2 cellular contexts compared by ENCODE assay signal in the genomic region with DNA sequence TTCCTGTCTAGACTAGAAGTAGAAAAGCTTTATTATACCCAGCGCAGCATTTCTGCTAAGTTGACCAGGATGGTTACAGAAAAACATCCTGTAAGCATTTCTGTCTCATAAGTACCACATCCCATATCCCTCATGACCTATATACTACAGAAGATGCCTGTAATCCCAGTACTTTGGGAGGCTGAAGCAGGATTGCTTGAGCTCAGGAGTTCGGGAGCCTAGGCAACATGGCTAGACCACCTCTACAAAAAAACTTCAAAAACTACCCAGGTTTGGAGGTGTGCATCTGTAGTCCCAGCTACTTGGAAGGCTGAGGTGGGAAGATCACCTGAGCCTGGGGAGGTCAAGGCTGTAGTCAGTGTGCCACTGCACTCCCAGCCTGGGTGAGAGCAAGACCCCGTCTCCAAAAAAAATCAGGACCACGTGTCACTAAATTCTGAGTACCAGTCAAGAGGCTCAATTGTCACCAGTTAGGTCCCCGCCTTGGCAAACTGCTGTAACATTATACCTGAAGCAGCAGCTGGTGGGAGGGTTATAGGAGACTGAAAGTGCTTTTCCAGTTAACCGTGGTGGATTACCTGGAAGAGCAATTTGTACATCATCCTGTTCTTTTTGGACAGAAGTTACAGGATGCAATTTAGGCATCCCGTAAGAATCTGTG.
A peak's percentile ranks its signal among the peaks of the same experiment; 100 is the strongest.
TF ChIP-seq lines count a peak whose summit lies in the region.

No MANE protein-coding gene starts in this region.

TF ChIP-seq in GM23338, 12 proteins besides CTCF, POLR2A, EP300 and RAD21:
- TF ChIP-seq CREB1 (CRISPR knock-in tag; IDR thresholded peaks at IDR 0.05; ENCODE audit: low read depth) = no peak
- 0 out of 2 replicates have a peak, but pooled peaks have one; percentile 28 for TF ChIP-seq POLR2AphosphoS5 (IDR thresholded peaks at IDR 0.05; ENCODE audit: low read depth)

TF ChIP-seq in WTC11, 78 proteins besides CTCF, POLR2A, EP300 and RAD21:
- TF ChIP-seq ATF3 (CRISPR knock-in tag; conservative IDR thresholded peaks at IDR 0.05) (no peak), ZNF416 (CRISPR knock-in tag; IDR thresholded peaks at IDR 0.05) (peak; percentile 31; the same call in 1 of the 2 replicates), ZNF281 (CRISPR knock-in tag; IDR thresholded peaks at IDR 0.05) (no peak), CBFB (CRISPR knock-in tag; IDR thresholded peaks at IDR 0.05; ENCODE audit: low read depth) (no peak), ZNF138 (CRISPR knock-in tag; conservative IDR thresholded peaks at IDR 0.05) (no peak), ZNF671 (CRISPR knock-in tag; IDR thresholded peaks at IDR 0.05) (0 out of 2 replicates have a peak, but pooled peaks have one; percentile 41), OVOL2 (CRISPR knock-in tag; IDR thresholded peaks at IDR 0.05; ENCODE audit: borderline replicate concordance) (no peak), MLX (CRISPR knock-in tag; IDR thresholded peaks at IDR 0.05) (no peak), ZNF232 (CRISPR knock-in tag; IDR thresholded peaks at IDR 0.05) (no peak), ZNF263 (CRISPR knock-in tag; IDR thresholded peaks at IDR 0.05; ENCODE audit: low read depth) (no peak), ERG (CRISPR knock-in tag; IDR thresholded peaks at IDR 0.05) (peak; percentile 18; the same call in 1 of the 2 replicates)
- TF ChIP-seq, protein P1, sequence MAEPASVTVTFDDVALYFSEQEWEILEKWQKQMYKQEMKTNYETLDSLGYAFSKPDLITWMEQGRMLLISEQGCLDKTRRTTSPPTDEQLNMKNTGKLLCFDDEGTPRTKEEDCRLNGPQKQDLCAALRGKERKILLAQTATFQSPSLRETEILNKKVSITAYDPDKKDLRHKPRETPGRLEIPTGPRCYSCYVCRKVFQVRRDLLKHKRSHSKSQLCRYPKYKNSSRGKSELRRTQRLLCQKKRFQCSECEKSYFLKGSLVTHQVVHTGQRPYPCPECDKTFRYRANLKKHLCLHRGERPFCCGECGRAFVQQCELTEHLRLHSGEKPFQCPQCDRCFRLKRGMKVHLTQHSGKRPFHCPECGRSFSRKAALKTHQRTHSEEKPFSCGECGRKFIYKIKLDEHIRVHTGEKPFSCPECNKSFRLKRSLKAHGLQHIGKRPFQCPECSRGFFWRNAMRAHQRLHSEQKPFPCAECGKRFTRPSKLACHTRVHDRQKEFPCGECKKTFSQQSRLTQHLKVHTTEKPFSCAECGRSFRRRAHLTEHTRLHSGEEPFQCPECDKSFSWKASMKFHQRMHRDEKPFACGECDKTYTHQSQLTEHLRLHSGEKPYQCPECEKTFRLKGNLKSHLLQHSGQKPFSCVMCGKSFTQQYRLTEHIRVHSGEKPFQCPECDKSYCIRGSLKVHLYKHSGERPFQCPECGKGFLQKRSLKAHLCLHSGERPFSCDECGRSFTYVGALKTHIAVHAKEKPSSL (CRISPR knock-in tag; conservative IDR thresholded peaks at IDR 0.05) = no peak; the same call in 1 of the 2 replicates
TF ChIP-seq in WTC11: peak in this region for 3.
